10 cellular contexts compared by ENCODE assay signal in the genomic region with DNA sequence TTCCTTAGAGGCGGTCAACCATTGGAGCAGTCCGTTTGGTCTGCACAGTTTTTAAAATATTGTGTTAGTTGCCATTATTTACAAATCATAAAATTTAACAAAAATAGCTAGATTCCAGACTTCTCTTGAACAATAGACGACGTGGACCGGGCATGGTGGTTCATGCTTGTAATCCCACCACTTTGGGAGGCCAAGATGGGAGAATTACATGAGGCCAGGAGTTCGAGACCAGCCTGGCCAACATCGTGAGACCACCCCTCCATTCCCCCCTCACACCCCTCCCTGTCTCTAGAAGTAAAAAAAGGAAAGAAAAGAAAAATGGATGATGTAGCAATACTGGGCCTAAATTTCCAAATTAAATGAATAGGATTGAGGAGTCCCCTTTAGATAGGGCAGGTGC. TPM values are rescaled to one million over a fixed set of nuclear protein-coding genes. Genes with fewer than 3 reads are reported as not detected.
A peak's percentile ranks its signal among the peaks of the same experiment; 100 is the strongest.
DNase-seq lines count a peak whose midpoint lies in the region; ATAC-seq and TF ChIP-seq lines count a peak whose summit lies in the region.
"Had no signal": no experiment of that assay in that cellular context is flagged by ENCODE, and none has a peak within 500 bp of the region (broad histone marks: within the 10 kb centered on the region; RNA-seq: fewer than 3 reads in every experiment).

No MANE protein-coding gene starts in this region.

- no peak overlapping the region for H3K9ac ChIP-seq in HUES64 (ENCODE audit: low read depth, low read length)

- intact Hi-C loops in CD14-positive monocyte (cut with micrococcal nuclease): loop anchor here (5.0 to 10.0 kb wide), 3 partner anchors 48 to 109 kb away; partner anchors contain the start of genes CCDC15 (in 1 of the 2) and TMEM218 (in 1 of the 2)
- intact Hi-C loops in dendritic cell treated with granulocyte-macrophage colony-stimulating factor and Interleukin-4, amounts not matched to agents 40 ng/mL and 50 ng/mL, for 4 days (cut with micrococcal nuclease): loop anchor here (10.0 kb wide), 1 partner anchor 1151 kb away; the partner anchor contains the start of genes FAM118B and RPUSD4

- H3K27me3 Mint-ChIP-seq in CD14-positive monocyte (ENCODE audit: low read depth in 3 of 3) (peaks cover 1 to 6% (median 5%) of the 10 kb centered on the region in 3 donors), nephron (ENCODE audit: low read depth) (peaks cover 68% of the 10 kb centered on the region)
- H3K27me3 Mint-ChIP-seq in dendritic cell treated with granulocyte-macrophage colony-stimulating factor and Interleukin-4, amounts not matched to agents 40 ng/mL and 50 ng/mL, for 4 days: no peaks in the 10 kb centered on the region

- peaks cover 61% of the 10 kb centered on the region for H3K27me3 ChIP-seq in HUES64 (ENCODE audit: insufficient read depth, low read length)

- ATAC-seq in GM19452 (IDR thresholded peaks at IDR 0.05; ENCODE audit: unreplicated experiment): no peak
- ATAC-seq in activated CD4-positive, CD25-positive, alpha-beta regulatory T cell treated with anti-CD3 and anti-CD28 coated beads, Interleukin-2, amount 50 U/mL, for 24 hours: no peak

- H3K9me3 Mint-ChIP-seq in CD14-positive monocyte: no peaks in the 10 kb centered on the region
- no peaks in the 10 kb centered on the region for H3K9me3 Mint-ChIP-seq in dendritic cell treated with granulocyte-macrophage colony-stimulating factor and Interleukin-4, amounts not matched to agents 40 ng/mL and 50 ng/mL, for 4 days
- no peaks in the 10 kb centered on the region for H3K9me3 Mint-ChIP-seq in nephron

- H3K36me3 Mint-ChIP-seq in CD14-positive monocyte: peaks cover 16 to 17% of the 10 kb centered on the region in 2 donors
- peaks cover 14% of the 10 kb centered on the region for H3K36me3 Mint-ChIP-seq in dendritic cell treated with granulocyte-macrophage colony-stimulating factor and Interleukin-4, amounts not matched to agents 40 ng/mL and 50 ng/mL, for 4 days (ENCODE audit: low read depth)
- no peaks in the 10 kb centered on the region for H3K36me3 Mint-ChIP-seq in nephron (ENCODE audit: low read depth)

- WGBS in HUES64: 78% methylated on average over 3 of the region's 7 CpGs

- 0 out of 2 replicates have a peak, but pooled peaks cover 3% of the 10 kb centered on the region for H3K4me1 ChIP-seq in HUES64 (ENCODE audit: insufficient read depth, low read length)

- DNase-seq in CD14-positive monocyte (ENCODE audit: low spot score): no peak
- DNase-seq in NCI-H1092 (lab: John Stamatoyannopoulos, UW): no peak
- DNase-seq in stimulated activated CD4-positive, alpha-beta T cell treated with anti-CD3 and anti-CD28 coated beads, Interleukin-4, amount 100 ng/mL, for 4 hours: no peak
- DNase-seq: activated CD4-positive, CD25-positive, alpha-beta regulatory T cell; NCI-H748 treated with DMSO at 0.1 percent for 48 hours had no signal

- TF ChIP-seq CTCF in CD14-positive monocyte (IDR thresholded peaks at IDR 0.05) (no peak), nephron (IDR thresholded peaks at IDR 0.05; ENCODE audit: unreplicated experiment in 3 of 3) (no peak)

- H3K9me3 ChIP-seq in HUES64 (ENCODE audit: insufficient read depth, low read depth, low read length): no peaks in the 10 kb centered on the region

- peak overlapping the region; percentile 89 to 96 (median 93) for H3K27ac Mint-ChIP-seq in CD14-positive monocyte
- peak overlapping the region; percentile 96 for H3K27ac Mint-ChIP-seq in dendritic cell treated with granulocyte-macrophage colony-stimulating factor and Interleukin-4, amounts not matched to agents 40 ng/mL and 50 ng/mL, for 4 days
- no peak overlapping the region for H3K27ac Mint-ChIP-seq in nephron

- H3K4me3 Mint-ChIP-seq in CD14-positive monocyte (peak overlapping the region; percentile 86 to 92), nephron (peak overlapping the region; percentile 55 to 68 (median 66))
- H3K4me3 Mint-ChIP-seq in dendritic cell treated with granulocyte-macrophage colony-stimulating factor and Interleukin-4, amounts not matched to agents 40 ng/mL and 50 ng/mL, for 4 days: peak overlapping the region; percentile 87

- peaks cover 55% of the 10 kb centered on the region for H3K4me1 Mint-ChIP-seq in CD14-positive monocyte
- peaks cover 42% of the 10 kb centered on the region for H3K4me1 Mint-ChIP-seq in dendritic cell treated with granulocyte-macrophage colony-stimulating factor and Interleukin-4, amounts not matched to agents 40 ng/mL and 50 ng/mL, for 4 days (ENCODE audit: low read depth)
- peaks cover under 1% of the 10 kb centered on the region for H3K4me1 Mint-ChIP-seq in nephron

- peak overlapping the region; percentile 80 for H3K4me3 ChIP-seq in HUES64 (ENCODE audit: low read length)

- H3K36me3 ChIP-seq in HUES64 (ENCODE audit: insufficient read depth, low read length): no peaks in the 10 kb centered on the region

- H3K27ac ChIP-seq in HUES64 (ENCODE audit: low read depth, low read length): no peak overlapping the region

RNA-seq across cellular contexts. Expression of gene SLC37A2, which starts 1.0 kb away (rescaled TPM):
- polyA plus RNA-seq in CD14-positive monocyte: 10 to 100 TPM; 70.8 to 81.5 TPM
- 0.65 TPM for polyA plus RNA-seq in HUES64 (2013, experiment 1 of 2)
- 1.8 TPM for polyA plus RNA-seq in HUES64 (2013, experiment 2 of 2)

RNA-seq across cellular contexts. Expression of gene TMEM218, which starts 47.4 kb away (rescaled TPM):
- 10 to 100 TPM; 55.7 to 57.7 TPM for polyA plus RNA-seq in CD14-positive monocyte
- 22.5 TPM for polyA plus RNA-seq in HUES64 (2013, experiment 1 of 2)
- 26.9 TPM for polyA plus RNA-seq in HUES64 (2013, experiment 2 of 2)

Comparison
In these comparisons a context has a peak if more than half of its experiments do, and no peak if none do; other contexts are left out.
1. H3K27ac Mint-ChIP-seq: peak in CD14-positive monocyte (7 of 7) and dendritic cell treated with granulocyte-macrophage colony-stimulating factor and Interleukin-4, amounts not matched to agents 40 ng/mL and 50 ng/mL, for 4 days (single experiment); none in nephron (0 of 3).
2. Peak in every context shown above with its lines, with median percentiles within 50 percentile points of each other: H3K4me3 Mint-ChIP-seq.